In genomic region chr1:112904071-112904830, GRCh38 we compare ENCODE assay signal across 10 cellular contexts.
DNase-seq lines count a peak whose midpoint lies in the region; ATAC-seq lines count a peak whose summit lies in the region.
"Had no signal": no experiment of that assay in that cellular context is flagged by ENCODE, and none has a peak within 500 bp of the region (broad histone marks: within the 10 kb centered on the region; RNA-seq: fewer than 3 reads in every experiment).

No MANE protein-coding gene starts in this region.

- peak; percentile 95 for ATAC-seq in stimulated activated naive CD8-positive, alpha-beta T cell treated with anti-CD3 and anti-CD28 coated beads, Interleukin-15, Interleukin-2, amounts not matched to agents 100 U/mL and 50 U/mL, for 24 hours
- ATAC-seq in HG03175 (IDR thresholded peaks at IDR 0.05; ENCODE audit: unreplicated experiment) (no peak), HG03139 (IDR thresholded peaks at IDR 0.05; ENCODE audit: unreplicated experiment) (no peak)
- ATAC-seq: CD8-positive, alpha-beta T cell had no signal

- DNase-seq in activated naive CD4-positive, alpha-beta T cell treated with Interleukin-2 at 50 U/mL for 16 hours: peak; percentile 70
- no peak for DNase-seq in activated naive CD4-positive, alpha-beta T cell (lab: John Stamatoyannopoulos, UW)
- DNase-seq in activated CD4-positive, alpha-beta T cell treated with anti-CD3 and anti-CD28 coated beads, Interleukin-2, amount 50 U/mL, for 48 hours: peak; percentile 52 to 75
- DNase-seq in glomerular visceral epithelial cell (ENCODE audit: extremely low spot score): peak; percentile 54
- DNase-seq in stimulated activated naive CD8-positive, alpha-beta T cell treated with anti-CD3 and anti-CD28 coated beads, Interleukin-15, Interleukin-2, amounts not matched to agents 100 U/mL and 50 U/mL, for 24 hours: peak; percentile 52
- no peak for DNase-seq in central memory CD4-positive, alpha-beta T cell
- DNase-seq: right cardiac atrium had no signal

Comparison
In these comparisons a context has a peak if more than half of its experiments do, and no peak if none do; other contexts are left out.
1. DNase-seq: peak in activated naive CD4-positive, alpha-beta T cell treated with Interleukin-2 at 50 U/mL for 16 hours (single experiment), activated CD4-positive, alpha-beta T cell treated with anti-CD3 and anti-CD28 coated beads, Interleukin-2, amount 50 U/mL, for 48 hours (2 of 2), glomerular visceral epithelial cell (single experiment) and stimulated activated naive CD8-positive, alpha-beta T cell treated with anti-CD3 and anti-CD28 coated beads, Interleukin-15, Interleukin-2, amounts not matched to agents 100 U/mL and 50 U/mL, for 24 hours (single experiment); none in activated naive CD4-positive, alpha-beta T cell (0 of 4) and central memory CD4-positive, alpha-beta T cell (single experiment).